Comparison of ENCODE assay signal across 17 cellular contexts in the genomic region with DNA sequence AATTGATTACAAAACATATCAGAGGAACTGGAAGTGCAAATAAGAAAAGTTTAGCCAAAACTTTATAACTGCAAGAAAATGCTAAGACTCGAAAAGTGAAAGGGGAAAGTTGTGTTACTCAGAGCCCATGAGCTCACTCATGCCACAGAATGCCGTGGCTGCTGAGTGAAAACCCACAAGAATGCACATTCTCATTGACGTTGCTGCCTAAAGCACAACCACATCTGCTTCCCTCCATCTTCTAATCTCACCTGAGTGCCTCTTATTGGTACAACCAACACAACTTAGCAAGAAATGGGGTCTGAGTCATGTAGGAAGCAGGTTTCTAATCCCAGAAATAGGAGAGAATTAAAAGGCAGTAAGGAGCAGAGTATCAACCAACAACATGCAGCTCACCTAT.
A peak's percentile ranks its signal among the peaks of the same experiment; 100 is the strongest.
DNase-seq lines count a peak whose midpoint lies in the region; ATAC-seq and TF ChIP-seq lines count a peak whose summit lies in the region.
"Had no signal": no experiment of that assay in that cellular context is flagged by ENCODE, and none has a peak within 500 bp of the region (broad histone marks: within the 10 kb centered on the region; RNA-seq: fewer than 3 reads in every experiment).

No MANE protein-coding gene starts in this region.

- H3K9me3 ChIP-seq in upper lobe of right lung: no peaks in the 10 kb centered on the region
- H3K9me3 ChIP-seq: pancreas, spleen had no signal

- no peaks in the 10 kb centered on the region for H3F3A ChIP-seq in GM23338 (replicated peaks; ENCODE audit: low read depth)

- H3K27me3 ChIP-seq in upper lobe of right lung: no peaks in the 10 kb centered on the region
- H3K27me3 ChIP-seq in GM23338 (ENCODE audit: insufficient read depth): no peaks in the 10 kb centered on the region
- H3K27me3 ChIP-seq: pancreas had no signal

- no peak overlapping the region for H3K4me2 ChIP-seq in GM23338

- H3K4me1 ChIP-seq in upper lobe of right lung (no peaks in the 10 kb centered on the region), GM23338 (ENCODE audit: insufficient read depth) (peaks cover 15% of the 10 kb centered on the region)
- H3K4me1 ChIP-seq: pancreas, spleen had no signal

- TF ChIP-seq CTCF in choroid plexus epithelial cell (conservative IDR thresholded peaks at IDR 0.05; ENCODE audit: low read depth, low read length) (no peak), upper lobe of right lung (IDR thresholded peaks at IDR 0.05) (no peak), GM23338 (conservative IDR thresholded peaks at IDR 0.05; ENCODE audit: low read depth in 2 of 2) (no peak)

- no peak overlapping the region for H3K27ac ChIP-seq in upper lobe of right lung
- no peak overlapping the region for H3K27ac ChIP-seq in GM23338 (ENCODE audit: low read depth)
- H3K27ac ChIP-seq: C4-2B, pancreas, spleen had no signal

- H3K79me2 ChIP-seq in GM23338 (replicated peaks; ENCODE audit: insufficient read depth): no peaks in the 10 kb centered on the region

- no peaks in the 10 kb centered on the region for H3K36me3 Mint-ChIP-seq in GM23338 (ENCODE audit: low read depth)

- no peak overlapping the region for H3K27ac Mint-ChIP-seq in GM23338

- H2AFZ ChIP-seq in GM23338: no peak overlapping the region

- H3K9me2 ChIP-seq in GM23338 (ENCODE audit: insufficient read depth): 0 out of 2 replicates have a peak, but pooled peaks cover 3% of the 10 kb centered on the region

- no peaks in the 10 kb centered on the region for H4K20me1 ChIP-seq in GM23338 (replicated peaks; ENCODE audit: insufficient read depth)

- no peak overlapping the region for H3K4me3 Mint-ChIP-seq in GM23338

- DNase-seq in GM03348 (ENCODE audit: low spot score) (peak; percentile 53), OCI-M1 (lab: John Stamatoyannopoulos, UW) (peak; percentile 20), choroid plexus epithelial cell (ENCODE audit: low read depth) (peak; percentile 4), renal cortical epithelial cell (ENCODE audit: low read depth) (peak; percentile 7), upper lobe of right lung (no peak), GM23338 (ENCODE audit: low spot score) (no peak), HEK293T (ENCODE audit: extremely low spot score) (no peak), superior temporal gyrus (ENCODE audit: extremely low spot score) (no peak)
- DNase-seq: activated naive CD4-positive, alpha-beta T cell treated with Interleukin-2 at 50 U/mL for 16 hours; central memory CD4-positive, alpha-beta T cell; DMS79 treated with DMSO at 0.1 percent for 48 hours; head of caudate nucleus; NCI-H1436 treated with DMSO at 0.1 percent for 48 hours; NCI-H446; pancreas; spleen had no signal

- ATAC-seq in upper lobe of right lung (no peak), GM23338 (no peak)
- ATAC-seq: pancreas had no signal

- POLR2A ChIA-PET in HEK293T (lab: Yijun Ruan, JAX): no interaction called here

- intact Hi-C loops in upper lobe of right lung (cut with DNase I): no loop called here

- no peaks in the 10 kb centered on the region for H3K36me3 ChIP-seq in upper lobe of right lung
- H3K36me3 ChIP-seq in GM23338 (ENCODE audit: insufficient read depth): no peaks in the 10 kb centered on the region
- H3K36me3 ChIP-seq: pancreas, spleen had no signal

- no peaks in the 10 kb centered on the region for H3K27me3 Mint-ChIP-seq in GM23338 (ENCODE audit: insufficient read depth, low read depth, poor library complexity)

- H3K4me3 ChIP-seq in choroid plexus epithelial cell (ENCODE audit: low read depth, low read length) (no peak overlapping the region), upper lobe of right lung (no peak overlapping the region), GM23338 (no peak overlapping the region)
- H3K4me3 ChIP-seq: pancreas, spleen had no signal

- CTCF ChIA-PET in HEK293T (lab: Yijun Ruan, JAX): no interaction called here

- H3K9me3 Mint-ChIP-seq in GM23338: no peaks in the 10 kb centered on the region

- peaks cover 28% of the 10 kb centered on the region for H3K4me1 Mint-ChIP-seq in GM23338

TF ChIP-seq in HEK293T, 16 proteins besides CTCF, POLR2A, EP300 and RAD21:
- TF ChIP-seq ZNF384 (IDR thresholded peaks at IDR 0.05): no peak
- TF ChIP-seq TARDBP (IDR thresholded peaks at IDR 0.05): no peak
- TF ChIP-seq ELF4 (IDR thresholded peaks at IDR 0.05): no peak
- TF ChIP-seq ARNT (IDR thresholded peaks at IDR 0.05): no peak
- TF ChIP-seq NFRKB (IDR thresholded peaks at IDR 0.05): no peak
- no peak for TF ChIP-seq BHLHE40 (IDR thresholded peaks at IDR 0.05; ENCODE audit: borderline replicate concordance)
- TF ChIP-seq HDGF (IDR thresholded peaks at IDR 0.05; ENCODE audit: borderline replicate concordance): no peak
- no peak for TF ChIP-seq LEF1 (IDR thresholded peaks at IDR 0.05; ENCODE audit: borderline replicate concordance)
- TF ChIP-seq, protein P1, sequence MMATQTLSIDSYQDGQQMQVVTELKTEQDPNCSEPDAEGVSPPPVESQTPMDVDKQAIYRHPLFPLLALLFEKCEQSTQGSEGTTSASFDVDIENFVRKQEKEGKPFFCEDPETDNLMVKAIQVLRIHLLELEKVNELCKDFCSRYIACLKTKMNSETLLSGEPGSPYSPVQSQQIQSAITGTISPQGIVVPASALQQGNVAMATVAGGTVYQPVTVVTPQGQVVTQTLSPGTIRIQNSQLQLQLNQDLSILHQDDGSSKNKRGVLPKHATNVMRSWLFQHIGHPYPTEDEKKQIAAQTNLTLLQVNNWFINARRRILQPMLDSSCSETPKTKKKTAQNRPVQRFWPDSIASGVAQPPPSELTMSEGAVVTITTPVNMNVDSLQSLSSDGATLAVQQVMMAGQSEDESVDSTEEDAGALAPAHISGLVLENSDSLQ (IDR thresholded peaks at IDR 0.05): no peak
- no peak for TF ChIP-seq FOXA1 (IDR thresholded peaks at IDR 0.05)
- TF ChIP-seq L3MBTL2 (conservative IDR thresholded peaks at IDR 0.05): no peak
- no peak for TF ChIP-seq SUZ12 (IDR thresholded peaks at IDR 0.05)
- no peak for TF ChIP-seq FOXM1 (IDR thresholded peaks at IDR 0.05; ENCODE audit: borderline replicate concordance)
- TF ChIP-seq FOXK2 (IDR thresholded peaks at IDR 0.05): no peak

Comparison
In these comparisons a context has a peak if more than half of its experiments do, and no peak if none do; other contexts are left out.
1. DNase-seq: peak in GM03348 (single experiment), OCI-M1 (single experiment), choroid plexus epithelial cell (single experiment) and renal cortical epithelial cell (single experiment); none in upper lobe of right lung (single experiment), GM23338 (single experiment), HEK293T (single experiment) and superior temporal gyrus (single experiment).